10 cellular contexts compared by ENCODE assay signal in the genomic region with DNA sequence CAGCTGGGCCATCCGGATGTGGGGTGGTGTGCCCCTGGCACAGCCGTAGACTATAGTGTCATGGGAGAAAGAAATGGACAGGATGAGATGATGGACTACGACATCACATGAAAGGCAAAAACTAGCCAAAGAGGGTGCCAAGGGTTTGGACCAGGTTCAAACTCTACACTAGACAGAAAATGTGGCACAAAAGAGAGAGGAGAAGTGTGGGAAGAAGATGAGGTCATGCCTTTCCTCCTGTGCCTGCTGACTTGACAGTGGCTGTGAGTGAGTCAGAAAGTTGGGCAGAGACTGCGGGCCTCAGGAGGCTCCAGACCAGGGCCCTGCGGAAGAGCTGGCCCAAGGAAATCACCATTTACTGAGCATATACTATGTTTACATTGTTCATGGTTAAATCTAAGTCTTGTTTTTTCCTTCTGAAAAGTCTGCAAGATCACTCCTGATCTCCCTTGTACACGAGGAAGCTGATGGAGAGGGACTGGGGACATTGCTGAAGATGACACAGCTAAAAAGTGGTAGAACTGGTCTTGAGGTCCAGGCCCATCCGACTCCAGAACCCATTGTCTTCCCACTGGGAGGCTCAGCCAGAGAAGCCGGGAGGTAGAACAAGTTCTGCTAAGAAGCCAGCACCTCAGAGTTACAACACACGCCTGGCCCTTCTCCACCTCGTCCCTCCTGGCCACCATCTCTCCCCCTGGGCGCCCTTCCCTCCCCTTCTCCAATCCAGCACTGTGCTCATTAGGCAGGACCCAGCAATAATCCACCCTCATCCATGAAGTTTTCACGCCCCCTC. TPM values are rescaled to one million over a fixed set of nuclear protein-coding genes. Genes with fewer than 3 reads are reported as not detected.
DNase-seq lines count a peak whose midpoint lies in the region; ATAC-seq and TF ChIP-seq lines count a peak whose summit lies in the region.
"Had no signal": no experiment of that assay in that cellular context is flagged by ENCODE, and none has a peak within 500 bp of the region (broad histone marks: within the 10 kb centered on the region; RNA-seq: fewer than 3 reads in every experiment).

No MANE protein-coding gene starts in this region.

- H2BK120ac ChIP-seq in trophoblast cell (ENCODE audit: insufficient read depth, low read length, poor library complexity) = no peak overlapping the region

- H3K9me3 ChIP-seq in Caco-2 (no peaks in the 10 kb centered on the region), esophagus squamous epithelium (peaks cover 0 to 3% (median 0%) of the 10 kb centered on the region in 3 donors), trophoblast cell (ENCODE audit: insufficient read depth, low read depth, low read length) (no peaks in the 10 kb centered on the region)

- POLR2A ChIA-PET in Caco-2 (lab: Charles Lee) (no interaction called here), WTC11 (lab: Charles Lee) (no interaction called here)

- H4K8ac ChIP-seq in trophoblast cell (ENCODE audit: low read depth, low read length) = no peak overlapping the region

- no TSS peak for BruUV-seq in Caco-2 (replicated peaks; lab: Mats Ljungman, UMichigan)

- no peak overlapping the region for H4K91ac ChIP-seq in trophoblast cell (ENCODE audit: low read depth, low read length)

- H3K27ac ChIP-seq in esophagus squamous epithelium = peak overlapping the region; percentile 73 to 85 (median 80)
- H3K27ac ChIP-seq in trophoblast cell (ENCODE audit: low read depth, low read length) = no peak overlapping the region
- H3K27ac ChIP-seq in dorsolateral prefrontal cortex = peak overlapping the region in 1 of 59 donors; percentile 12

- H3K79me1 ChIP-seq in trophoblast cell (ENCODE audit: low read length) = no peaks in the 10 kb centered on the region

- ATAC-seq in Right ventricle myocardium inferior (no peak), WTC11 (no peak)
- ATAC-seq: stimulated activated naive CD8-positive, alpha-beta T cell treated with anti-CD3 and anti-CD28 coated beads, Interleukin-15, Interleukin-2, amounts not matched to agents 100 U/mL and 50 U/mL, for 24 hours had no signal

- CTCF ChIA-PET in Caco-2 (lab: Charles Lee) = no interaction called here
- CTCF ChIA-PET in WTC11 (lab: Charles Lee) = no interaction called here

- peak overlapping the region; percentile 1 for H2AFZ ChIP-seq in trophoblast cell (ENCODE audit: insufficient read depth, low read length, poor library complexity)

- no peak overlapping the region for H3K4me3 Mint-ChIP-seq in Caco-2 (ENCODE audit: unreplicated experiment)
- H3K4me3 Mint-ChIP-seq in WTC11 = no peak overlapping the region

- no peak overlapping the region for H2BK12ac ChIP-seq in trophoblast cell (ENCODE audit: low read length)

- no peak overlapping the region for H2AK5ac ChIP-seq in trophoblast cell (ENCODE audit: low read length)

- H3K9me3 Mint-ChIP-seq in Caco-2 (ENCODE audit: unreplicated experiment) (no peaks in the 10 kb centered on the region), WTC11 (peaks cover 12% of the 10 kb centered on the region)

- peak in 1 of 2 experiments; percentile 3 for DNase-seq in Caco-2
- DNase-seq in RKO (ENCODE audit: low spot score) = peak; percentile 31
- no peak for DNase-seq in esophagus squamous epithelium (lab: John Stamatoyannopoulos, UW)
- DNase-seq in trophoblast cell = peak; percentile 14 to 50
- no peak for DNase-seq in LoVo (ENCODE audit: low spot score)
- DNase-seq in Right ventricle myocardium inferior (ENCODE audit: missing footprints) = no peak
- DNase-seq in dorsolateral prefrontal cortex = no peak
- DNase-seq in WTC11 (ENCODE audit: low spot score) = no peak
- DNase-seq: activated CD8-positive, alpha-beta memory T cell treated with anti-CD3 and anti-CD28 coated beads for 24 hours; stimulated activated naive CD8-positive, alpha-beta T cell treated with anti-CD3 and anti-CD28 coated beads, Interleukin-15, Interleukin-2, amounts not matched to agents 100 U/mL and 50 U/mL, for 24 hours had no signal

- no peaks in the 10 kb centered on the region for H3K27me3 Mint-ChIP-seq in Caco-2 (ENCODE audit: insufficient read depth, unreplicated experiment)
- no peaks in the 10 kb centered on the region for H3K27me3 Mint-ChIP-seq in WTC11 (ENCODE audit: low read depth)

- intact Hi-C loops in Caco-2 (cut with micrococcal nuclease; ENCODE audit: unreplicated experiment) = no loop called here
- intact Hi-C loops in esophagus squamous epithelium (cut with DNase I) = no loop called here
- intact Hi-C loops in Right ventricle myocardium inferior (cut with DNase I) = no loop called here
- intact Hi-C loops in dorsolateral prefrontal cortex (cut with DNase I) = no loop called here

- H4K12ac ChIP-seq in trophoblast cell (ENCODE audit: low read depth, low read length) = no peak overlapping the region

- peak overlapping the region; percentile 58 for H3K27ac Mint-ChIP-seq in Caco-2 (ENCODE audit: unreplicated experiment)
- no peak overlapping the region for H3K27ac Mint-ChIP-seq in WTC11

- no peak overlapping the region for H3K23ac ChIP-seq in trophoblast cell (ENCODE audit: low read length)

- H3K4me3 ChIP-seq in Caco-2 (ENCODE audit: low read depth, low read length) (no peak overlapping the region), esophagus squamous epithelium (no peak overlapping the region), trophoblast cell (ENCODE audit: low read depth, low read length) (no peak overlapping the region), dorsolateral prefrontal cortex (no peak overlapping the region)

- H3K18ac ChIP-seq in trophoblast cell (ENCODE audit: low read length) = peak overlapping the region; percentile 5

- H3K4me1 Mint-ChIP-seq in Caco-2 (ENCODE audit: low read depth, unreplicated experiment) = peaks cover 27% of the 10 kb centered on the region
- H3K4me1 Mint-ChIP-seq in WTC11 = peaks cover 7% of the 10 kb centered on the region

- H3K36me3 Mint-ChIP-seq in Caco-2 (ENCODE audit: insufficient read depth, unreplicated experiment) = peaks cover 21% of the 10 kb centered on the region
- peaks cover 8% of the 10 kb centered on the region for H3K36me3 Mint-ChIP-seq in WTC11

- no peak overlapping the region for H3K9ac ChIP-seq in trophoblast cell (ENCODE audit: low read length)

- no peak for TF ChIP-seq CTCF in Caco-2 (IDR thresholded peaks at IDR 0.05; ENCODE audit: insufficient read depth in 1 of 2, low read depth in 1 of 2, low read length in 1 of 2, severe bottlenecking in 1 of 2, unreplicated experiment in 1 of 2)
- TF ChIP-seq CTCF in esophagus squamous epithelium (IDR thresholded peaks at IDR 0.05) = no peak
- no peak for TF ChIP-seq CTCF in dorsolateral prefrontal cortex (IDR thresholded peaks at IDR 0.05 in 54 of 56, conservative IDR thresholded peaks at IDR 0.05 in 2 of 56; ENCODE audit: low read depth in 1 of 56, partially characterized antibody in 56 of 56)
- TF ChIP-seq CTCF in WTC11 (IDR thresholded peaks at IDR 0.05) = no peak

- H3K4ac ChIP-seq in trophoblast cell (ENCODE audit: low read depth, low read length) = no peak overlapping the region

- TF ChIP-seq POLR2A in esophagus squamous epithelium (IDR thresholded peaks at IDR 0.05) = no peak

- no peak overlapping the region for H3K4me2 ChIP-seq in trophoblast cell (ENCODE audit: low read length)

- peaks cover 4% of the 10 kb centered on the region; the same call in 1 of the 2 replicates for H3K36me3 ChIP-seq in Caco-2 (ENCODE audit: control insufficient read depth, insufficient read depth, low read length)
- H3K36me3 ChIP-seq in esophagus squamous epithelium = no peaks in the 10 kb centered on the region
- H3K36me3 ChIP-seq in trophoblast cell (ENCODE audit: control insufficient read depth in 1 of 2, insufficient read depth in 2 of 2, low read length in 2 of 2) = no peaks in the 10 kb centered on the region

- peaks cover 7% of the 10 kb centered on the region; the same call in 1 of the 2 replicates for H3K4me1 ChIP-seq in Caco-2
- peaks cover 0 to 83% (median 21%) of the 10 kb centered on the region in 3 donors for H3K4me1 ChIP-seq in esophagus squamous epithelium
- peaks cover 7 to 13% of the 10 kb centered on the region in 2 experiments for H3K4me1 ChIP-seq in trophoblast cell (ENCODE audit: control insufficient read depth in 1 of 2, insufficient read depth in 2 of 2, low read length in 2 of 2)

- no peaks in the 10 kb centered on the region for H3K79me2 ChIP-seq in trophoblast cell (ENCODE audit: control insufficient read depth, insufficient read depth, low read length, poor library complexity)

- whole genome bisulfite sequencing in esophagus squamous epithelium, 2 donors = 48 to 54% methylated on average over 12 of the region's 12 CpGs
- no CpG with 5 or more reads among the region's 12 CpGs for WGBS in trophoblast cell (ENCODE audit: extremely low coverage, insufficient coverage, insufficient read length)

- no peak overlapping the region for H3K14ac ChIP-seq in trophoblast cell (ENCODE audit: low read length)

- no peaks in the 10 kb centered on the region for H3K27me3 ChIP-seq in Caco-2 (replicated peaks; ENCODE audit: control insufficient read depth, insufficient read depth, low read length)
- H3K27me3 ChIP-seq in esophagus squamous epithelium = no peaks in the 10 kb centered on the region
- no peaks in the 10 kb centered on the region for H3K27me3 ChIP-seq in trophoblast cell (ENCODE audit: insufficient read depth, low read length)
- no peaks in the 10 kb centered on the region for H3K27me3 ChIP-seq in dorsolateral prefrontal cortex

- no peak overlapping the region for H2BK5ac ChIP-seq in trophoblast cell (ENCODE audit: low read depth, low read length, poor library complexity)

TF ChIP-seq in WTC11, 78 proteins besides CTCF, POLR2A, EP300 and RAD21 (continues in another document):
- no peak for TF ChIP-seq JUN (CRISPR knock-in tag; IDR thresholded peaks at IDR 0.05)

RNA-seq across cellular contexts. Expression of a gene that starts 35.7 kb away (rescaled TPM):
- total RNA-seq in Caco-2 (2022) (31.8 and 33.1 TPM in 2 replicates), esophagus squamous epithelium (10 to 100 TPM; 10.2 to 18.8 (median 13.8) TPM), Right ventricle myocardium inferior (20.0 TPM), dorsolateral prefrontal cortex (10 to 100 TPM in 102 of 120 experiments, 1 to 10 TPM in 18; 7.3 to 35.6 (median 15.0) TPM), WTC11 (2021) (3.9 to 5.7 TPM (median 4.0 TPM) in 3 replicates)
- polyA plus RNA-seq in trophoblast cell (2013) = 1.1 and 1.2 TPM in 2 replicates

Comparison
In these comparisons a context has a peak if more than half of its experiments do, and no peak if none do; other contexts are left out.
1. DNase-seq: peak in RKO (single experiment) and trophoblast cell (2 of 2); none in esophagus squamous epithelium (single experiment), LoVo (single experiment), Right ventricle myocardium inferior (single experiment), dorsolateral prefrontal cortex (0 of 10) and WTC11 (single experiment).